ENCODE assay signal across 1 cellular context in genomic region chr12:53053223-53054111, GRCh38.
A peak's percentile ranks its signal among the peaks of the same experiment; 100 is the strongest.
TF ChIP-seq lines count a peak whose summit lies in the region.

No MANE protein-coding gene starts in this region.

TF ChIP-seq in A549, 52 proteins besides CTCF, POLR2A, EP300 and RAD21 (continued from another document):
- TF ChIP-seq BCL3 (IDR thresholded peaks at IDR 0.05) (0 out of 3 replicates have a peak, but pooled peaks have one; percentile 7), RFX5 (IDR thresholded peaks at IDR 0.05) (no peak), CEBPB (IDR thresholded peaks at IDR 0.05) (no peak), HOXA7 (CRISPR knock-in tag; IDR thresholded peaks at IDR 0.05) (no peak), ATOH8 (CRISPR knock-in tag; IDR thresholded peaks at IDR 0.05; ENCODE audit: low read depth) (no peak), HOXB13 (CRISPR knock-in tag; IDR thresholded peaks at IDR 0.05; ENCODE audit: low read depth) (no peak), ZFP36 (IDR thresholded peaks at IDR 0.05; ENCODE audit: borderline replicate concordance, partially characterized antibody) (no peak), ESRRA (IDR thresholded peaks at IDR 0.05; ENCODE audit: borderline replicate concordance, low read length) (peak; percentile 57; the same call in 1 of the 2 replicates), FOXS1 (CRISPR knock-in tag; IDR thresholded peaks at IDR 0.05) (no peak), CHD4 (IDR thresholded peaks at IDR 0.05; ENCODE audit: borderline replicate concordance) (no peak), CBX2 (IDR thresholded peaks at IDR 0.05; ENCODE audit: borderline replicate concordance, low read depth) (no peak), JUNB (IDR thresholded peaks at IDR 0.05) (no peak), RCOR1 (IDR thresholded peaks at IDR 0.05; ENCODE audit: low read depth, low read length) (no peak), USF2 (IDR thresholded peaks at IDR 0.05) (peak; percentile 55), MYC (IDR thresholded peaks at IDR 0.05; ENCODE audit: borderline replicate concordance, low read length) (no peak), JUN (IDR thresholded peaks at IDR 0.05) (no peak)
